In genomic region chr10:88271736-88272135, GRCh38 we compare ENCODE assay signal across 8 cellular contexts.
A peak's percentile ranks its signal among the peaks of the same experiment; 100 is the strongest.
DNase-seq lines count a peak whose midpoint lies in the region; ATAC-seq, FAIRE-seq and TF ChIP-seq lines count a peak whose summit lies in the region.

No MANE protein-coding gene starts in this region.

- no peak for TF ChIP-seq CTCF in DND-41 (IDR thresholded peaks at IDR 0.05; ENCODE audit: borderline replicate concordance, extremely low read depth, low read length, poor library complexity, severe bottlenecking)
- TF ChIP-seq CTCF in HL-60 (IDR thresholded peaks at IDR 0.05; ENCODE audit: insufficient read depth, low read length), result no peak
- no peak for TF ChIP-seq CTCF in K562 (IDR thresholded peaks at IDR 0.05 in 2 of 3, conservative IDR thresholded peaks at IDR 0.05 in 1 of 3; ENCODE audit: insufficient read depth in 2 of 3, low read depth in 1 of 3, low read length in 3 of 3)
- no peak for TF ChIP-seq CTCF in smooth muscle cell (IDR thresholded peaks at IDR 0.05; ENCODE audit: borderline replicate concordance, insufficient read depth, poor library complexity, severe bottlenecking)

- H3K4me3 ChIP-seq in DND-41 (ENCODE audit: low read depth in 1 of 2, low read length in 2 of 2), result peak overlapping the region in 1 of 2 experiments; percentile 37; a peak in 2 of 4 replicates
- no peak overlapping the region for H3K4me3 ChIP-seq in HL-60 (replicated peaks; ENCODE audit: insufficient read depth, low read length)
- H3K4me3 ChIP-seq in K562, result no peak overlapping the region
- H3K4me3 ChIP-seq in smooth muscle cell, result no peak overlapping the region

- intact Hi-C loops in K562 (cut with micrococcal nuclease), result no loop called here

- CTCF ChIA-PET in K562 (lab: Yijun Ruan, JAX; ENCODE audit: low intra/inter-chr PET ratio), result no interaction called here

- H3F3A ChIP-seq in smooth muscle cell (ENCODE audit: low read depth), result peaks cover 5% of the 10 kb centered on the region

- TF ChIP-seq RAD21 in K562 (CRISPR knock-in tag; conservative IDR thresholded peaks at IDR 0.05 in 1 of 2, IDR thresholded peaks at IDR 0.05 in 1 of 2), result no peak

- H3K4me1 ChIP-seq in DND-41 (ENCODE audit: insufficient read depth, low read length) (peaks cover 69% of the 10 kb centered on the region), K562 (replicated peaks in 1 of 2; ENCODE audit: control insufficient read depth in 2 of 2, insufficient read depth in 2 of 2, low read length in 2 of 2) (no peaks in the 10 kb centered on the region), smooth muscle cell (ENCODE audit: low read depth) (peaks cover 5% of the 10 kb centered on the region)

- H3K4me2 ChIP-seq in DND-41 (ENCODE audit: insufficient read depth, low read length), result peak overlapping the region; percentile 61
- no peak overlapping the region for H3K4me2 ChIP-seq in K562 (ENCODE audit: insufficient read depth, low read length)
- peak overlapping the region; percentile 53 for H3K4me2 ChIP-seq in smooth muscle cell

- H3K9ac ChIP-seq in DND-41 (ENCODE audit: low read depth, low read length) (peak overlapping the region; percentile 55), K562 (ENCODE audit: insufficient read depth in 1 of 2, low read depth in 2 of 2, low read length in 2 of 2) (no peak overlapping the region), smooth muscle cell (ENCODE audit: low read depth) (peak overlapping the region; percentile 19)

- POLR2A ChIA-PET in K562 (lab: Yijun Ruan, JAX), result no interaction called here

- peak overlapping the region; percentile 90 for H3K27ac ChIP-seq in DND-41 (ENCODE audit: low read length)
- H3K27ac ChIP-seq in HL-60 (replicated peaks), result peak overlapping the region; percentile 56
- no peak overlapping the region for H3K27ac ChIP-seq in K562 (ENCODE audit: extremely low read depth, low read depth, low read length)
- peak overlapping the region; percentile 84 for H3K27ac ChIP-seq in smooth muscle cell (ENCODE audit: low read depth)

- H4K20me1 ChIP-seq in DND-41 (ENCODE audit: insufficient read depth, low read length), result no peaks in the 10 kb centered on the region
- H4K20me1 ChIP-seq in K562 (replicated peaks; ENCODE audit: control insufficient read depth, insufficient read depth, low read length), result no peaks in the 10 kb centered on the region
- no peaks in the 10 kb centered on the region for H4K20me1 ChIP-seq in smooth muscle cell (ENCODE audit: low read depth)

- H3K27me3 ChIP-seq in DND-41 (ENCODE audit: insufficient read depth, low read length, poor library complexity) (no peaks in the 10 kb centered on the region), HL-60 (ENCODE audit: insufficient read depth, poor library complexity, severe bottlenecking) (no peaks in the 10 kb centered on the region), K562 (ENCODE audit: control insufficient read depth in 2 of 2, insufficient read depth in 2 of 2, low read length in 2 of 2) (no peaks in the 10 kb centered on the region), smooth muscle cell (ENCODE audit: low read depth) (no peaks in the 10 kb centered on the region)

- H3K79me2 ChIP-seq in DND-41 (ENCODE audit: insufficient read depth, low read length) (no peaks in the 10 kb centered on the region), K562 (ENCODE audit: control insufficient read depth, insufficient read depth, low read length) (no peaks in the 10 kb centered on the region), smooth muscle cell (ENCODE audit: low read depth) (no peaks in the 10 kb centered on the region)

- no peak for TF ChIP-seq POLR2A in K562 (conservative IDR thresholded peaks at IDR 0.05)

- H3K9me1 ChIP-seq in K562 (ENCODE audit: control insufficient read depth, insufficient read depth, low read length), result no peaks in the 10 kb centered on the region

- TF ChIP-seq EP300 in K562 (IDR thresholded peaks at IDR 0.05; ENCODE audit: low read length), result no peak

- no peaks in the 10 kb centered on the region for H3K36me3 ChIP-seq in DND-41 (ENCODE audit: insufficient read depth, low read length)
- no peaks in the 10 kb centered on the region for H3K36me3 ChIP-seq in K562 (ENCODE audit: control insufficient read depth, insufficient read depth, low read length)
- H3K36me3 ChIP-seq in smooth muscle cell (ENCODE audit: low read depth), result no peaks in the 10 kb centered on the region

- ATAC-seq in DND-41 (ENCODE audit: insufficient read depth, low read depth) (peak; percentile 70), GM21390 (IDR thresholded peaks at IDR 0.05; ENCODE audit: unreplicated experiment) (peak; percentile 16), K562 (no peak)

- 2% methylated on average over 3 of the region's 3 CpGs for WGBS in K562 (ENCODE audit: insufficient coverage, low coverage, missing lambda C conversion rate)
- WGBS in smooth muscle cell (ENCODE audit: low lambda C conversion rate), result 57% methylated on average over 3 of the region's 3 CpGs

- H3K9me3 ChIP-seq in DND-41 (ENCODE audit: insufficient read depth, low read length, severe bottlenecking), result no peaks in the 10 kb centered on the region
- no peaks in the 10 kb centered on the region for H3K9me3 ChIP-seq in K562 (replicated peaks; ENCODE audit: control insufficient read depth, insufficient read depth, low read depth, low read length)
- no peaks in the 10 kb centered on the region for H3K9me3 ChIP-seq in smooth muscle cell (replicated peaks; ENCODE audit: low read depth)

- in situ Hi-C loops in K562 (cut with MboI), result no loop called here

- no peak for FAIRE-seq in K562 (lab: Jason Lieb, UNC)

- H2AFZ ChIP-seq in DND-41 (ENCODE audit: low read depth, low read length) (peak overlapping the region; percentile 63), K562 (ENCODE audit: low read depth, low read length) (no peak overlapping the region), smooth muscle cell (ENCODE audit: low read depth) (no peak overlapping the region)

- DNase-seq in DND-41 (peak; percentile 64), HL-60 (ENCODE audit: low read depth in 1 of 2, low spot score in 1 of 2) (peak; percentile 69 to 81), K562 (ENCODE audit: extremely low read depth in 1 of 4, low spot score in 3 of 4) (no peak), smooth muscle cell (lab: John Stamatoyannopoulos, UW; ENCODE audit: unreplicated experiment) (no peak), NCI-H1092 (lab: John Stamatoyannopoulos, UW) (no peak)
- no peak for DNase-seq in stimulated activated CD4-positive, alpha-beta T cell treated with anti-CD3 and anti-CD28 coated beads, Interleukin-12 subunit alpha, Interleukin-12 subunit beta, amount 100 ng/mL, for 4 hours
- no peak for DNase-seq in activated effector memory CD4-positive, alpha-beta T cell treated with anti-CD3 and anti-CD28 coated beads, Interleukin-2, amount 50 U/mL, for 16 hours

- BruUV-seq in K562 (replicated peaks; lab: Mats Ljungman, UMichigan), result no TSS peak

TF ChIP-seq in K562, 482 proteins besides CTCF, POLR2A, EP300 and RAD21:
- TF ChIP-seq SRSF9 (IDR thresholded peaks at IDR 0.05; ENCODE audit: borderline replicate concordance, low read depth, low read length), result no peak
- peak; percentile 82 for TF ChIP-seq ATF4 (CRISPR knock-in tag; IDR thresholded peaks at IDR 0.05)
- TF ChIP-seq CEBPG (CRISPR knock-in tag; IDR thresholded peaks at IDR 0.05), result no peak
- peak; percentile 53 to 77 for TF ChIP-seq CEBPG (tag; conservative IDR thresholded peaks at IDR 0.05 in 1 of 2, IDR thresholded peaks at IDR 0.05 in 1 of 2)
- TF ChIP-seq SMARCC2 (IDR thresholded peaks at IDR 0.05; ENCODE audit: low read depth), result no peak
- 0 out of 2 replicates have a peak, but pooled peaks have one; percentile 13 for TF ChIP-seq ATF3 (IDR thresholded peaks at IDR 0.05)
- no peak for TF ChIP-seq ATF3 (CRISPR knock-in tag; conservative IDR thresholded peaks at IDR 0.05)

Comparison
In these comparisons a context has a peak if more than half of its experiments do, and no peak if none do; other contexts are left out.
1. DNase-seq: peak in DND-41 (single experiment) and HL-60 (2 of 2); none in K562 (0 of 4), smooth muscle cell (single experiment), NCI-H1092 (single experiment), stimulated activated CD4-positive, alpha-beta T cell treated with anti-CD3 and anti-CD28 coated beads, Interleukin-12 subunit alpha, Interleukin-12 subunit beta, amount 100 ng/mL, for 4 hours (single experiment) and activated effector memory CD4-positive, alpha-beta T cell treated with anti-CD3 and anti-CD28 coated beads, Interleukin-2, amount 50 U/mL, for 16 hours (single experiment).
2. H3K9ac ChIP-seq: peak in DND-41 (single experiment) and smooth muscle cell (single experiment); none in K562 (0 of 2).